ENCODE assay signal across 31 cellular contexts in the genomic region with DNA sequence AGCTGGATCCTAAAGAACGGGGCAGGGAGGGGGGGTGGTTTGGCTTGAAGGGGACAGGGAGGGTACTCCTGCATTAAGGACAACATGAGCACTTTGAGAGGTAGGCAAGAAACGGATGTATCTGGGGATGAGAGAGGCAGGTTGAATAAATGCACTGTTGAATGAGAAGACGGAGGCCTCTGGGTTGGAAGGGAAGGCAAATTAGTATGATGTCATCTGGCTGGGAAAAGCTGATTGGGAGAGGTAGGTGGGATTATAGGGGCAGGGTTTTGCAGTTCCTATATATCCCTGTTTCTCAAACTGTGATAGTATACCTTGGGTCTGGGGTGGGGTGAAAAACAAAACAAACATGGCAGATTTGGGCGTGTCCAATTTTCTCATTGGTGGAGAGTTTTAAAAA. TPM values are rescaled to one million over a fixed set of nuclear protein-coding genes. Genes with fewer than 3 reads are reported as not detected.
"Had no signal": no experiment of that assay in that cellular context is flagged by ENCODE, and none has a peak within 500 bp of the region (broad histone marks: within the 10 kb centered on the region; RNA-seq: fewer than 3 reads in every experiment).

No MANE protein-coding gene starts in this region.

- ATAC-seq: effector memory CD8-positive, alpha-beta T cell; esophagus mucosa; foreskin keratinocyte; gastrocnemius medialis; gastroesophageal sphincter; heart left ventricle; heart right ventricle had no signal

- H3K4me1 ChIP-seq: colonic mucosa, esophagus squamous epithelium, foreskin keratinocyte had no signal

- FAIRE-seq: colon, endometrium, endothelial cell of umbilical vein, frontal cortex had no signal

- H3K27ac ChIP-seq: colonic mucosa, coronary artery, dorsolateral prefrontal cortex, epithelial cell of prostate, esophagus muscularis mucosa, esophagus squamous epithelium, foreskin keratinocyte, gastrocnemius medialis, gastroesophageal sphincter, heart left ventricle, heart right ventricle had no signal

- H3K27me3 ChIP-seq: colonic mucosa, dorsolateral prefrontal cortex, esophagus muscularis mucosa, esophagus squamous epithelium, foreskin keratinocyte, gastrocnemius medialis, gastroesophageal sphincter, heart left ventricle, heart right ventricle had no signal

- H3K4me3 ChIP-seq: colonic mucosa, coronary artery, dorsolateral prefrontal cortex, esophagus muscularis mucosa, esophagus squamous epithelium, gastrocnemius medialis, gastroesophageal sphincter, heart left ventricle, heart right ventricle had no signal

- DNase-seq: colonic mucosa; cortex of kidney; dermis blood vessel endothelial cell; dorsolateral prefrontal cortex; effector CD4-positive, alpha-beta T cell; effector CD8-positive, alpha-beta T cell; effector memory CD4-positive, alpha-beta T cell; effector memory CD8-positive, alpha-beta T cell; endodermal cell; erythroblast; esophagus squamous epithelium; foreskin fibroblast; foreskin keratinocyte; foreskin melanocyte; gastrocnemius medialis; glutamatergic neuron; head of caudate nucleus; heart left ventricle; heart right ventricle had no signal

- H3K36me3 ChIP-seq: colonic mucosa, gastrocnemius medialis had no signal

- H3K9me3 ChIP-seq: colonic mucosa, esophagus muscularis mucosa, esophagus squamous epithelium, gastrocnemius medialis, gastroesophageal sphincter, heart left ventricle, heart right ventricle had no signal

RNA-seq across cellular contexts. Expression of a gene that starts 44.6 kb away (rescaled TPM):
- total RNA-seq: dermis blood vessel endothelial cell, dermis microvascular lymphatic vessel endothelial cell, endothelial cell of umbilical vein, epithelial cell of proximal tubule, foreskin keratinocyte, glomerular endothelial cell had no signal
- polyA plus RNA-seq: endothelial cell of umbilical vein, foreskin keratinocyte had no signal
